In the genomic region with DNA sequence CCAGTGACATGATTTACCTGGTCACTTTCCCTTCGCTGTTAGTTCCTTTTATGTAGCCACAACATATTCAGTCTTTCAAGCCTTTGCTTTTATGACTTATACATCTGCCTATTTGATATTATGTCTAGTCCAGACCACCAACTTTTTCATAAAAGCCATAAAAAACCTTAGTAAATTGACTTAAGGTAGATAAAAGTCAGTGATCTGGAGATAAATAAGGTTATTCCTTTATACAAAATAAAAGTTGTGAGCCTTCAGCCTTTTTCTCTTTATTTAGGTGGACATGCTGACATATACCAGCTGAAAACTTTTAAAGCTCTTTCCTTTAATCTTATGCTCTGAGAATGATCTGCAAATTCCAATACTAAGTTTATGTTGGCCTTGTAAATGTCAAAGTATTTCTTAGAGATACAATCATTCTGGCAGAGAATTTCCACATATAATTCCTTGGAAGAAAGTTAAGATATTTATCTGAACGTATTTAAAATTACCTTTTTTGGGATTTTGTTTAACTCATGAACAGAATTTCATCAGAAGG, we compare ENCODE assay signal across 35 cellular contexts.
DNase-seq lines count a peak whose midpoint lies in the region; ATAC-seq and TF ChIP-seq lines count a peak whose summit lies in the region.
"Had no signal": no experiment of that assay in that cellular context is flagged by ENCODE, and none has a peak within 500 bp of the region (broad histone marks: within the 10 kb centered on the region; RNA-seq: fewer than 3 reads in every experiment).

No MANE protein-coding gene starts in this region.

- CTCF ChIA-PET in SK-N-SH (lab: Yijun Ruan, JAX): no interaction called here
- CTCF ChIA-PET in MCF 10A (lab: Yijun Ruan, JAX): no interaction called here

- H3K4me3 Mint-ChIP-seq in MCF 10A (ENCODE audit: unreplicated experiment) (no peak overlapping the region), mesothelial cell of epicardium (no peak overlapping the region)
- H3K4me3 Mint-ChIP-seq: B cell; CD14-positive monocyte; CD4-positive, alpha-beta memory T cell; CD4-positive, alpha-beta T cell; CD4-positive, CD25-positive, alpha-beta regulatory T cell; CD8-positive, alpha-beta memory T cell; CD8-positive, alpha-beta T cell had no signal

- no peak for TF ChIP-seq RAD21 in SK-N-SH (IDR thresholded peaks at IDR 0.05; ENCODE audit: low read length)

- no peak for ATAC-seq in SK-N-SH treated with all-trans-retinoic acid at 6 μM for 48 hours
- ATAC-seq: A549; CD8-positive, alpha-beta T cell had no signal

- WGBS in SK-N-SH (ENCODE audit: low lambda C conversion rate): 29% methylated on average over 2 of the region's 2 CpGs

- no peaks in the 10 kb centered on the region for H3K79me2 ChIP-seq in SK-N-SH (ENCODE audit: insufficient read depth)

- H3K4me2 ChIP-seq in SK-N-SH: no peak overlapping the region
- H3K4me2 ChIP-seq: A549; BLaER1; BLaER1 treated with 17β-estradiol and CSF1 and Interleukin-3, amounts not matched to agents 10 nM and 100 nM had no signal

- no peaks in the 10 kb centered on the region for H3K27me3 Mint-ChIP-seq in MCF 10A (ENCODE audit: insufficient read depth, unreplicated experiment)
- no peaks in the 10 kb centered on the region for H3K27me3 Mint-ChIP-seq in mesothelial cell of epicardium (ENCODE audit: low read depth)
- H3K27me3 Mint-ChIP-seq: B cell; CD4-positive, alpha-beta memory T cell; CD4-positive, alpha-beta T cell; CD4-positive, CD25-positive, alpha-beta regulatory T cell; CD8-positive, alpha-beta memory T cell had no signal

- DNase-seq in SK-N-SH (no peak), T47D (ENCODE audit: low read depth in 1 of 2, low spot score in 1 of 2) (peak; percentile 18 to 96), MCF 10A (ENCODE audit: unreplicated experiment) (no peak), SK-N-DZ (ENCODE audit: low spot score) (peak; percentile 59), mesothelial cell of epicardium (ENCODE audit: low spot score in 2 of 2, unreplicated experiment in 2 of 2) (no peak), NCI-H748 (lab: John Stamatoyannopoulos, UW; ENCODE audit: unreplicated experiment) (no peak)
- no peak for DNase-seq in stimulated activated CD4-positive, alpha-beta T cell treated with anti-CD3 and anti-CD28 coated beads, Interleukin-4, amount 100 ng/mL, for 4 hours
- DNase-seq: 8988T; ACHN; AML-193; BE2C; C1 segment of cervical spinal cord; Caco-2; Calu3; CD4-positive, alpha-beta memory T cell; CD4-positive, alpha-beta T cell; CD4-positive, CD25-positive, alpha-beta regulatory T cell; CD8-positive, alpha-beta memory T cell; CD8-positive, alpha-beta T cell; COR-L47; DMS 273 treated with DMSO at 0.1 percent for 48 hours; DMS153; DMS53; DMS79; DMS79 treated with DMSO at 0.1 percent for 48 hours; DND-41; EL had no signal

- no peaks in the 10 kb centered on the region for H3F3A ChIP-seq in SK-N-SH (replicated peaks; ENCODE audit: insufficient read depth)

- H3K27me3 ChIP-seq in SK-N-SH (ENCODE audit: insufficient read depth): no peaks in the 10 kb centered on the region
- H3K27me3 ChIP-seq: BE2C; BLaER1; BLaER1 treated with 17β-estradiol and CSF1 and Interleukin-3, amounts not matched to agents 10 nM and 100 nM had no signal

- POLR2A ChIA-PET in SK-N-SH (lab: Yijun Ruan, JAX): no interaction called here
- POLR2A ChIA-PET in MCF 10A (lab: Yijun Ruan, JAX): no interaction called here

- intact Hi-C loops in MCF 10A (cut with micrococcal nuclease): no loop called here

- H2AFZ ChIP-seq in SK-N-SH (ENCODE audit: low read depth): no peak overlapping the region

- H3K9me3 ChIP-seq in SK-N-SH: no peaks in the 10 kb centered on the region
- H3K9me3 ChIP-seq: A549; BE2C; BLaER1; BLaER1 treated with 17β-estradiol and CSF1 and Interleukin-3, amounts not matched to agents 10 nM and 100 nM; Caco-2 had no signal

- no peak for TF ChIP-seq EP300 in SK-N-SH (IDR thresholded peaks at IDR 0.05; ENCODE audit: borderline replicate concordance in 1 of 2, low read depth in 1 of 2, low read length in 1 of 2)

- no peaks in the 10 kb centered on the region for H3K36me3 Mint-ChIP-seq in MCF 10A (ENCODE audit: insufficient read depth, unreplicated experiment)
- no peaks in the 10 kb centered on the region for H3K36me3 Mint-ChIP-seq in mesothelial cell of epicardium
- H3K36me3 Mint-ChIP-seq: CD14-positive monocyte; CD4-positive, alpha-beta memory T cell; CD4-positive, CD25-positive, alpha-beta regulatory T cell; CD8-positive, alpha-beta memory T cell; CD8-positive, alpha-beta T cell had no signal

- no peaks in the 10 kb centered on the region for H3K4me1 ChIP-seq in SK-N-SH (ENCODE audit: control insufficient read depth in 1 of 2, insufficient read depth in 2 of 2, low read depth in 1 of 2, low read length in 1 of 2)
- H3K4me1 ChIP-seq: A549; BE2C; BLaER1; BLaER1 treated with 17β-estradiol and CSF1 and Interleukin-3, amounts not matched to agents 10 nM and 100 nM; Caco-2 had no signal

- no peak overlapping the region for H3K9ac ChIP-seq in SK-N-SH
- H3K9ac ChIP-seq: BLaER1; BLaER1 treated with 17β-estradiol and CSF1 and Interleukin-3, amounts not matched to agents 10 nM and 100 nM had no signal

- no peaks in the 10 kb centered on the region for H3K9me3 Mint-ChIP-seq in MCF 10A (ENCODE audit: unreplicated experiment)
- H3K9me3 Mint-ChIP-seq in mesothelial cell of epicardium: no peaks in the 10 kb centered on the region

- TF ChIP-seq CTCF in SK-N-SH (IDR thresholded peaks at IDR 0.05): no peak
- no peak for TF ChIP-seq CTCF in MCF 10A (IDR thresholded peaks at IDR 0.05; ENCODE audit: unreplicated experiment)
- TF ChIP-seq CTCF in mesothelial cell of epicardium (IDR thresholded peaks at IDR 0.05; ENCODE audit: unreplicated experiment): no peak

- H4K20me1 ChIP-seq in SK-N-SH (ENCODE audit: insufficient read depth): no peaks in the 10 kb centered on the region
- H4K20me1 ChIP-seq: BLaER1; BLaER1 treated with 17β-estradiol and CSF1 and Interleukin-3, amounts not matched to agents 10 nM and 100 nM had no signal

- H3K4me1 Mint-ChIP-seq in MCF 10A (ENCODE audit: insufficient read depth, unreplicated experiment) (no peaks in the 10 kb centered on the region), mesothelial cell of epicardium (peaks cover 20% of the 10 kb centered on the region)
- H3K4me1 Mint-ChIP-seq: B cell; CD14-positive monocyte; CD4-positive, alpha-beta memory T cell; CD4-positive, CD25-positive, alpha-beta regulatory T cell; CD8-positive, alpha-beta memory T cell had no signal

- H3K27ac ChIP-seq in SK-N-SH (ENCODE audit: low read depth in 2 of 2, low read length in 1 of 2): no peak overlapping the region
- H3K27ac ChIP-seq: 22Rv1; A549; BLaER1; BLaER1 treated with 17β-estradiol and CSF1 and Interleukin-3, amounts not matched to agents 10 nM and 100 nM; C4-2B had no signal

- H3K27ac Mint-ChIP-seq in MCF 10A (ENCODE audit: low read depth, unreplicated experiment) (no peak overlapping the region), mesothelial cell of epicardium (peak overlapping the region; percentile 50)
- H3K27ac Mint-ChIP-seq: B cell; CD14-positive monocyte; CD4-positive, alpha-beta memory T cell; CD4-positive, alpha-beta T cell; CD4-positive, CD25-positive, alpha-beta regulatory T cell; CD8-positive, alpha-beta memory T cell; CD8-positive, alpha-beta T cell had no signal

- no peaks in the 10 kb centered on the region for H3K9me2 ChIP-seq in SK-N-SH

- H3K4me3 ChIP-seq in SK-N-SH (ENCODE audit: low read depth in 2 of 2, low read length in 1 of 2): no peak overlapping the region
- H3K4me3 ChIP-seq: A549; BLaER1; BLaER1 treated with 17β-estradiol and CSF1 and Interleukin-3, amounts not matched to agents 10 nM and 100 nM had no signal

- BruUV-seq in MCF 10A (replicated peaks; lab: Mats Ljungman, UMichigan): no TSS peak

- no peaks in the 10 kb centered on the region for H3K36me3 ChIP-seq in SK-N-SH (replicated peaks in 1 of 2; ENCODE audit: control insufficient read depth in 1 of 2, insufficient read depth in 2 of 2, low read length in 1 of 2)
- H3K36me3 ChIP-seq: BE2C; BLaER1; BLaER1 treated with 17β-estradiol and CSF1 and Interleukin-3, amounts not matched to agents 10 nM and 100 nM had no signal

- in situ Hi-C loops in T47D (cut with HindIII; ENCODE audit: low pct_unique_long_range_greater_than_20kb, low sequenced_read_pairs): no loop called here

TF ChIP-seq in SK-N-SH treated with all-trans-retinoic acid at 6 μM for 48 hours, 23 proteins besides CTCF, POLR2A, EP300 and RAD21:
- TF ChIP-seq SNAI2 (CRISPR knock-in tag; IDR thresholded peaks at IDR 0.05): no peak
- peak; percentile 95 for TF ChIP-seq ISL1 (CRISPR knock-in tag; IDR thresholded peaks at IDR 0.05)
- peak; percentile 34; the same call in 1 of the 2 replicates for TF ChIP-seq TCF4 (CRISPR knock-in tag; IDR thresholded peaks at IDR 0.05; ENCODE audit: borderline replicate concordance)
- TF ChIP-seq, protein P1, sequence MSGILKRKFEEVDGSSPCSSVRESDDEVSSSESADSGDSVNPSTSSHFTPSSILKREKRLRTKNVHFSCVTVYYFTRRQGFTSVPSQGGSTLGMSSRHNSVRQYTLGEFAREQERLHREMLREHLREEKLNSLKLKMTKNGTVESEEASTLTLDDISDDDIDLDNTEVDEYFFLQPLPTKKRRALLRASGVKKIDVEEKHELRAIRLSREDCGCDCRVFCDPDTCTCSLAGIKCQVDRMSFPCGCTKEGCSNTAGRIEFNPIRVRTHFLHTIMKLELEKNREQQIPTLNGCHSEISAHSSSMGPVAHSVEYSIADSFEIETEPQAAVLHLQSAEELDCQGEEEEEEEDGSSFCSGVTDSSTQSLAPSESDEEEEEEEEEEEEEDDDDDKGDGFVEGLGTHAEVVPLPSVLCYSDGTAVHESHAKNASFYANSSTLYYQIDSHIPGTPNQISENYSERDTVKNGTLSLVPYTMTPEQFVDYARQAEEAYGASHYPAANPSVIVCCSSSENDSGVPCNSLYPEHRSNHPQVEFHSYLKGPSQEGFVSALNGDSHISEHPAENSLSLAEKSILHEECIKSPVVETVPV (CRISPR knock-in tag; IDR thresholded peaks at IDR 0.05): no peak

TF ChIP-seq in SK-N-SH, 30 proteins besides CTCF, POLR2A, EP300 and RAD21:
- TF ChIP-seq ELF1 (IDR thresholded peaks at IDR 0.05): no peak
- no peak for TF ChIP-seq POLR2AphosphoS5 (IDR thresholded peaks at IDR 0.05; ENCODE audit: low read depth, low read length)
- TF ChIP-seq MXI1 (IDR thresholded peaks at IDR 0.05; ENCODE audit: low read depth, low read length): no peak
TF ChIP-seq in SK-N-SH: peak in this region for 0.

Comparison
In these comparisons a context has a peak if more than half of its experiments do, and no peak if none do; other contexts are left out.
1. DNase-seq: peak in T47D (2 of 2) and SK-N-DZ (single experiment); none in SK-N-SH (single experiment), MCF 10A (single experiment), mesothelial cell of epicardium (0 of 2), stimulated activated CD4-positive, alpha-beta T cell treated with anti-CD3 and anti-CD28 coated beads, Interleukin-4, amount 100 ng/mL, for 4 hours (0 of 2) and NCI-H748 (single experiment).